In genomic region chr17:37802712-37803416, GRCh38 we compare ENCODE assay signal across 13 cellular contexts. TPM values are rescaled to one million over a fixed set of nuclear protein-coding genes. Genes with fewer than 3 reads are reported as not detected.
DNase-seq lines count a peak whose midpoint lies in the region; ATAC-seq lines count a peak whose summit lies in the region.
"Had no signal": no experiment of that assay in that cellular context is flagged by ENCODE, and none has a peak within 500 bp of the region (broad histone marks: within the 10 kb centered on the region; RNA-seq: fewer than 3 reads in every experiment).

No MANE protein-coding gene starts in this region.

- peak overlapping the region; percentile 28 for H3K4me2 ChIP-seq in GM23248 (ENCODE audit: unreplicated experiment)

- H3K27ac ChIP-seq in GM23248 = no peak overlapping the region
- H3K27ac ChIP-seq: ovary had no signal

- peak; percentile 71 for DNase-seq in GM23248
- peak; percentile 10 for DNase-seq in amniotic epithelial cell (ENCODE audit: low read depth)
- DNase-seq in left colon = no peak
- DNase-seq in stromal cell of bone marrow (ENCODE audit: low read depth) = peak; percentile 78
- DNase-seq in NCI-H2171 (lab: John Stamatoyannopoulos, UW) = no peak
- DNase-seq: activated T-cell treated with anti-CD3 and anti-CD28 coated beads, Interleukin-2, amount 50 U/mL, for 4 hours; DMS79; kidney glomerular epithelial cell; NCI-H524 treated with DMSO at 0.1 percent for 48 hours; ovary; SHP77 treated with DMSO at 0.1 percent for 48 hours had no signal

- H3K4me1 ChIP-seq in GM23248 (ENCODE audit: insufficient read depth) = peaks cover 4% of the 10 kb centered on the region; the same call in 1 of the 2 replicates

- WGBS in GM23248 (ENCODE audit: low coverage in 1 of 2, low lambda C conversion rate in 2 of 2, missing lambda C conversion rate in 2 of 2), 2 experiments = 0% methylated on average over 1 of the region's 1 CpG

- H2AFZ ChIP-seq in GM23248 = no peak overlapping the region

- intact Hi-C loops in left colon (cut with DNase I, micrococcal nuclease) = no loop called here

- H3K4me3 ChIP-seq in GM23248 = no peak overlapping the region
- H3K4me3 ChIP-seq: ovary had no signal

- no peaks in the 10 kb centered on the region for H3K9me2 ChIP-seq in GM23248 (ENCODE audit: insufficient read depth)

- ATAC-seq in left colon = peak; percentile 31
- ATAC-seq in GM18873 (IDR thresholded peaks at IDR 0.05; ENCODE audit: low FRiP score, unreplicated experiment) = no peak
- no peak for ATAC-seq in HG03196 (IDR thresholded peaks at IDR 0.05; ENCODE audit: unreplicated experiment)
- ATAC-seq: activated T-cell treated with anti-CD3 and anti-CD28 coated beads, Interleukin-2, amount 50 U/mL, for 4 hours had no signal

- H3K36me3 ChIP-seq in GM23248 (ENCODE audit: low read depth) = no peaks in the 10 kb centered on the region
- H3K36me3 ChIP-seq: ovary had no signal

- no peak overlapping the region for H3K9ac ChIP-seq in GM23248

- H3F3A ChIP-seq in GM23248 (ENCODE audit: insufficient read depth) = no peaks in the 10 kb centered on the region

- H3K9me3 ChIP-seq in GM23248 (ENCODE audit: low read depth) = no peaks in the 10 kb centered on the region
- H3K9me3 ChIP-seq: ovary had no signal

- in situ Hi-C loops in GM23248 (cut with MboI) = no loop called here

- no peaks in the 10 kb centered on the region for H4K20me1 ChIP-seq in GM23248 (ENCODE audit: insufficient read depth)

- peaks cover 18% of the 10 kb centered on the region; the same call in 1 of the 2 replicates for H3K27me3 ChIP-seq in GM23248 (replicated peaks; ENCODE audit: insufficient read depth)
- H3K27me3 ChIP-seq: ovary had no signal

- no peaks in the 10 kb centered on the region for H3K79me2 ChIP-seq in GM23248 (ENCODE audit: insufficient read depth)

RNA-seq across cellular contexts. Expression of gene HNF1B, which starts 58.0 kb away (rescaled TPM):
- not detected in 2 replicates for total RNA-seq in GM23248 (2014; rRNA removed; shearing (Covaris generic))
- polyA plus RNA-seq in GM23248 (2016; fragmentation: Nextera tagmentation; extraction: Ambion mirVana) = not detected in 2 replicates
- 10 to 100 TPM; 40.6 to 42.8 TPM for total RNA-seq in left colon

Comparison
In these comparisons a context has a peak if more than half of its experiments do, and no peak if none do; other contexts are left out.
1. DNase-seq: peak in GM23248 (single experiment), amniotic epithelial cell (single experiment) and stromal cell of bone marrow (single experiment); none in left colon (0 of 2) and NCI-H2171 (single experiment).
2. RNA of gene HNF1B, which starts 58.0 kb away (total RNA-seq): 40.6 to 42.8 TPM in left colon; not detected in GM23248; every median in the first group is over 10 times any median in the second.